In genomic region chrX:18702362-18703195, GRCh38 we compare ENCODE assay signal across 15 cellular contexts. TPM values are rescaled to one million over a fixed set of nuclear protein-coding genes. Genes with fewer than 3 reads are reported as not detected.
DNase-seq lines count a peak whose midpoint lies in the region; ATAC-seq, FAIRE-seq and TF ChIP-seq lines count a peak whose summit lies in the region.
"Had no signal": no experiment of that assay in that cellular context is flagged by ENCODE, and none has a peak within 500 bp of the region (broad histone marks: within the 10 kb centered on the region; RNA-seq: fewer than 3 reads in every experiment).

No MANE protein-coding gene starts in this region.

- no peaks in the 10 kb centered on the region for H3K9me3 ChIP-seq in endothelial cell of umbilical vein (replicated peaks; ENCODE audit: control insufficient read depth, insufficient read depth, low read length)
- H3K9me3 ChIP-seq in aorta (ENCODE audit: control insufficient read depth, low read length) = no peaks in the 10 kb centered on the region
- H3K9me3 ChIP-seq: right lobe of liver, tibial artery had no signal

- DNase-seq in EL = peak; percentile 17
- DNase-seq in NCI-H69 (lab: John Stamatoyannopoulos, UW) = peak; percentile 75
- DNase-seq in endothelial cell of umbilical vein (ENCODE audit: low read depth, low spot score) = peak; percentile 67
- peak; percentile 22 for DNase-seq in renal cortical epithelial cell (ENCODE audit: low read depth)
- DNase-seq in activated naive CD4-positive, alpha-beta T cell treated with anti-CD3 and anti-CD28 coated beads, Interleukin-2, amount 50 U/mL, for 16 hours = no peak
- DNase-seq in medulla oblongata (ENCODE audit: extremely low spot score) = no peak
- DNase-seq in aorta = no peak
- DNase-seq: activated CD4-positive, alpha-beta T cell treated with anti-CD3 and anti-CD28 coated beads, Interleukin-2, amount 10 ng/mL, durations not matched to agents 24 days and 14 days; activated gamma-delta T cell; DMS79; dorsolateral prefrontal cortex; NCI-H187 had no signal

- TF ChIP-seq POLR2A in endothelial cell of umbilical vein (IDR thresholded peaks at IDR 0.05; ENCODE audit: low read depth, low read length) = no peak

- H3K4me1 ChIP-seq in endothelial cell of umbilical vein (ENCODE audit: control insufficient read depth, extremely low read depth, insufficient read depth, low read length) (peaks cover 14% of the 10 kb centered on the region), aorta (ENCODE audit: control insufficient read depth in 1 of 2, insufficient read depth in 2 of 2, low read length in 2 of 2) (peaks cover 0 to 2% of the 10 kb centered on the region in 2 donors)
- H3K4me1 ChIP-seq: right lobe of liver had no signal

- CTCF ChIA-PET in endothelial cell of umbilical vein (lab: Charles Lee) = interaction anchor here (2.4 kb wide), 1 partner anchor 631 kb away, joined by 7 read pairs; no protein-coding TSS in a partner anchor

- 43 to 55% methylated on average over 12 of the region's 12 CpGs for WGBS in aorta, 2 donors

- H3K4me2 ChIP-seq in endothelial cell of umbilical vein (ENCODE audit: insufficient read depth, low read length) = peak overlapping the region; percentile 62

- POLR2A ChIA-PET in endothelial cell of umbilical vein (lab: Charles Lee) = no interaction called here

- no TSS peak for BruUV-seq in endothelial cell of umbilical vein (replicated peaks; lab: Mats Ljungman, UMichigan)

- H3K79me2 ChIP-seq in endothelial cell of umbilical vein (ENCODE audit: control insufficient read depth, insufficient read depth, low read length) = no peaks in the 10 kb centered on the region

- H3K27me3 ChIP-seq in endothelial cell of umbilical vein (ENCODE audit: control insufficient read depth in 2 of 2, insufficient read depth in 2 of 2, low read length in 2 of 2) (peaks cover 0 to 2% of the 10 kb centered on the region in 2 experiments), aorta (ENCODE audit: control insufficient read depth in 1 of 2, insufficient read depth in 2 of 2, low read length in 1 of 2) (no peaks in the 10 kb centered on the region)
- H3K27me3 ChIP-seq: tibial artery had no signal

- dilution Hi-C loops in endothelial cell of umbilical vein (cut with MboI; ENCODE audit: extremely low pct_ligation_motif_present, low sequenced_read_pairs) = no loop called here

- no peak for TF ChIP-seq CTCF in endothelial cell of umbilical vein (IDR thresholded peaks at IDR 0.05; ENCODE audit: extremely low read depth in 1 of 2, insufficient read depth in 1 of 2, low read depth in 1 of 2, low read length in 2 of 2)

- H3K36me3 ChIP-seq in endothelial cell of umbilical vein (ENCODE audit: control insufficient read depth in 2 of 2, extremely low read depth in 1 of 2, insufficient read depth in 2 of 2, low read length in 2 of 2) = no peaks in the 10 kb centered on the region
- no peaks in the 10 kb centered on the region for H3K36me3 ChIP-seq in aorta (ENCODE audit: control insufficient read depth in 1 of 2, insufficient read depth in 2 of 2, low read length in 1 of 2)
- H3K36me3 ChIP-seq: right lobe of liver, tibial artery had no signal

- peak overlapping the region; percentile 49 for H2AFZ ChIP-seq in endothelial cell of umbilical vein (ENCODE audit: low read depth, low read length)

- ATAC-seq in aorta (ENCODE audit: low FRiP score) = no peak

- no peak overlapping the region for H3K4me3 ChIP-seq in endothelial cell of umbilical vein (replicated peaks in 1 of 3; ENCODE audit: insufficient read depth in 1 of 3, low read depth in 1 of 3, low read length in 3 of 3)
- no peak overlapping the region for H3K4me3 ChIP-seq in aorta (ENCODE audit: low read length in 2 of 2)
- H3K4me3 ChIP-seq: dorsolateral prefrontal cortex, right lobe of liver, tibial artery had no signal

- H3K27ac ChIP-seq in endothelial cell of umbilical vein (ENCODE audit: insufficient read depth, low read depth, low read length) (peak overlapping the region; percentile 24), aorta (ENCODE audit: low read depth in 1 of 2, low read length in 2 of 2) (no peak overlapping the region)
- H3K27ac ChIP-seq: dorsolateral prefrontal cortex, right lobe of liver, tibial artery had no signal

- H3K9ac ChIP-seq in endothelial cell of umbilical vein (replicated peaks; ENCODE audit: extremely low read depth, insufficient read depth, low read length) = no peak overlapping the region

- intact Hi-C loops in endothelial cell of umbilical vein (cut with micrococcal nuclease) = loop anchor here (2.0 kb wide), 1 partner anchor 184 kb away; no protein-coding TSS in a partner anchor
- intact Hi-C loops in aorta (cut with DNase I) = no loop called here

- FAIRE-seq in endothelial cell of umbilical vein (lab: Jason Lieb, UNC) = peak; percentile 50

- H3K9me1 ChIP-seq in endothelial cell of umbilical vein (replicated peaks; ENCODE audit: control insufficient read depth, extremely low read depth, insufficient read depth, low read length) = no peaks in the 10 kb centered on the region

- no peaks in the 10 kb centered on the region for H4K20me1 ChIP-seq in endothelial cell of umbilical vein (replicated peaks; ENCODE audit: control insufficient read depth, extremely low read depth, insufficient read depth, low read length)

TF ChIP-seq in endothelial cell of umbilical vein, 7 proteins besides CTCF, POLR2A, EP300 and RAD21:
- TF ChIP-seq FOS (IDR thresholded peaks at IDR 0.05; ENCODE audit: borderline replicate concordance, insufficient read depth, low read length) (peak; percentile 45), POLR2AphosphoS5 (IDR thresholded peaks at IDR 0.05; ENCODE audit: insufficient read depth, low read depth, low read length) (no peak), EZH2 (IDR thresholded peaks at IDR 0.05; ENCODE audit: borderline replicate concordance, low read depth, low read length, severe bottlenecking) (no peak), JUN (IDR thresholded peaks at IDR 0.05; ENCODE audit: borderline replicate concordance, insufficient read depth, insufficient read length, low read depth) (peak; percentile 29), MYC (IDR thresholded peaks at IDR 0.05; ENCODE audit: low read depth, low read length) (no peak), GATA2 (IDR thresholded peaks at IDR 0.05; ENCODE audit: insufficient read depth, insufficient read length, low read depth, low read length) (no peak)

RNA-seq across cellular contexts. Expression of gene PPEF1, which starts 4.9 kb away (rescaled TPM):
- total RNA-seq in endothelial cell of umbilical vein (not detected in 2 replicates), renal cortical epithelial cell (0.05 TPM in 1 of 2 replicates, not detected in the other), aorta (under 1 TPM in 1 of 2 donors, not detected in 1; 0.75 TPM)
- polyA plus RNA-seq in endothelial cell of umbilical vein (not detected in 2 replicates), aorta (under 1 TPM in 1 of 2 donors, not detected in 1; 0.23 TPM)
- not detected in 2 replicates for polyA plus RNA-seq in endothelial cell of umbilical vein (2011; cell fraction: cytosol; rRNA removed)
- polyA plus RNA-seq in endothelial cell of umbilical vein (2011; cell fraction: nucleus; rRNA removed) = not detected in 2 replicates
- polyA plus RNA-seq in endothelial cell of umbilical vein (2012) = not detected in 2 replicates
- polyA minus RNA-seq in endothelial cell of umbilical vein = not detected in 2 replicates
- polyA minus RNA-seq in endothelial cell of umbilical vein (2011; cell fraction: cytosol; rRNA and poly(A)+ RNA removed) = 2.0 TPM
- not detected in 2 replicates for polyA minus RNA-seq in endothelial cell of umbilical vein (2011; cell fraction: nucleus; rRNA and poly(A)+ RNA removed)
- total RNA-seq: activated CD4-positive, alpha-beta T cell treated with anti-CD3 and anti-CD28 coated beads, Interleukin-2, amount 10 ng/mL, durations not matched to agents 24 days and 14 days; right lobe of liver had no signal

RNA-seq across cellular contexts. Expression of gene RS1, which starts 30.7 kb away (rescaled TPM):
- total RNA-seq in endothelial cell of umbilical vein (not detected in 2 replicates), renal cortical epithelial cell (0.05 and 0.17 TPM in 2 replicates), aorta (not detected)
- polyA plus RNA-seq in endothelial cell of umbilical vein (not detected in 2 replicates), aorta (not detected)
- polyA plus RNA-seq in endothelial cell of umbilical vein (2011; cell fraction: cytosol; rRNA removed) = not detected in 2 replicates
- not detected in 2 replicates for polyA plus RNA-seq in endothelial cell of umbilical vein (2011; cell fraction: nucleus; rRNA removed)
- polyA plus RNA-seq in endothelial cell of umbilical vein (2012) = not detected in 2 replicates
- not detected in 2 replicates for polyA minus RNA-seq in endothelial cell of umbilical vein
- polyA minus RNA-seq in endothelial cell of umbilical vein (2011; cell fraction: cytosol; rRNA and poly(A)+ RNA removed) = not detected
- polyA minus RNA-seq in endothelial cell of umbilical vein (2011; cell fraction: nucleus; rRNA and poly(A)+ RNA removed) = not detected in 2 replicates
- total RNA-seq: activated CD4-positive, alpha-beta T cell treated with anti-CD3 and anti-CD28 coated beads, Interleukin-2, amount 10 ng/mL, durations not matched to agents 24 days and 14 days; mononuclear cell; right lobe of liver had no signal

Comparison
In these comparisons a context has a peak if more than half of its experiments do, and no peak if none do; other contexts are left out.
1. DNase-seq: peak in EL (single experiment), NCI-H69 (single experiment), endothelial cell of umbilical vein (single experiment) and renal cortical epithelial cell (single experiment); none in activated naive CD4-positive, alpha-beta T cell treated with anti-CD3 and anti-CD28 coated beads, Interleukin-2, amount 50 U/mL, for 16 hours (single experiment), medulla oblongata (single experiment) and aorta (0 of 2).